15 cellular contexts compared by ENCODE assay signal in the genomic region with DNA sequence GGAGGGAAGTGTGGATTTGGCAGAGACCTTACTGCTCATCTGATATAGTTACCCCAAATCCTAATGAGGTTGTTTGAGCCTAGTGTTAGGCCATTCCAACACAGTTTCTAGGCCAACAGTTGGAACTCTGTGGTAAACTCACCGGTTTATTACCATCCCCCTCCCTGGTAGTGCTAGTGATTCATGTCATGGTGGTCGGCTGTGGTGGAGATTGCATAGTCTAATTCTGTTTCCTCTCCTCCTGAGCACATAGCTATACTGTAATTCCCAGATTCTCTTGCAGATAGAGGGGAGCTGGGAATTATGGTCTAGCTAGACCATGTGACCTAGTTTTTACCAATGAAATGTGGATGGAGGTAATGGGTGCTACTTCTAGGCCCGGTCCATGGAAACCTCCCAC.
"Had no signal": no experiment of that assay in that cellular context is flagged by ENCODE, and none has a peak within 500 bp of the region (broad histone marks: within the 10 kb centered on the region; RNA-seq: fewer than 3 reads in every experiment).

No MANE protein-coding gene starts in this region.

- H3K4me3 ChIP-seq: breast epithelium, testis, upper lobe of right lung had no signal

- H3K36me3 ChIP-seq: breast epithelium, upper lobe of right lung had no signal

- H3K9me3 ChIP-seq: breast epithelium, testis, upper lobe of right lung had no signal

- H3K27ac ChIP-seq: breast epithelium, testis, upper lobe of right lung had no signal

- H3K4me1 ChIP-seq: breast epithelium, testis, upper lobe of right lung had no signal

- DNase-seq: activated naive CD4-positive, alpha-beta T cell; activated naive CD8-positive, alpha-beta T cell treated with anti-CD3 and anti-CD28 coated beads, Interleukin-2, amount 10 ng/mL, durations not matched to agents 7 days and 5 days; anterior cingulate cortex; endodermal cell; erythroblast; hypothalamus; kidney; mesendoderm; occipital lobe; right cardiac atrium; small intestine; stimulated activated naive CD8-positive, alpha-beta T cell treated with anti-CD3 and anti-CD28 coated beads, Interleukin-15, amount 100 ng/mL, for 72 hours; testis; upper lobe of right lung had no signal

- ATAC-seq: right cardiac atrium; stimulated activated naive CD8-positive, alpha-beta T cell treated with anti-CD3 and anti-CD28 coated beads, Interleukin-15, amount 100 ng/mL, for 72 hours; upper lobe of right lung had no signal

- H3K27me3 ChIP-seq: breast epithelium, testis, upper lobe of right lung had no signal
